Comparison of ENCODE assay signal across 1 cellular context in genomic region chr9:114172981-114173833, GRCh38.
TF ChIP-seq lines count a peak whose summit lies in the region.

No MANE protein-coding gene starts in this region.

TF ChIP-seq in HepG2, 621 proteins besides CTCF, POLR2A, EP300 and RAD21 (continued from another document):
- TF ChIP-seq REST (IDR thresholded peaks at IDR 0.05; ENCODE audit: borderline replicate concordance in 1 of 2, low read depth in 1 of 2, low read length in 2 of 2) (no peak), ZSCAN29 (CRISPR knock-in tag; conservative IDR thresholded peaks at IDR 0.05) (no peak), ZNF678 (CRISPR knock-in tag; IDR thresholded peaks at IDR 0.05) (no peak), ZNF83 (CRISPR knock-in tag; IDR thresholded peaks at IDR 0.05; ENCODE audit: borderline replicate concordance) (no peak), ZNF274 (CRISPR knock-in tag; IDR thresholded peaks at IDR 0.05) (no peak), TEF (CRISPR knock-in tag; IDR thresholded peaks at IDR 0.05) (no peak), SALL1 (CRISPR knock-in tag; IDR thresholded peaks at IDR 0.05) (peak; percentile 8; the same call in 1 of the 2 replicates), ZNF468 (CRISPR knock-in tag; IDR thresholded peaks at IDR 0.05) (no peak), ZNF230 (CRISPR knock-in tag; IDR thresholded peaks at IDR 0.05) (0 out of 2 replicates have a peak, but pooled peaks have one; percentile 24), HNF1B (CRISPR knock-in tag; IDR thresholded peaks at IDR 0.05) (no peak), ZNF883 (CRISPR knock-in tag; IDR thresholded peaks at IDR 0.05; ENCODE audit: not compliant biosample characterization) (no peak), ZNF431 (CRISPR knock-in tag; IDR thresholded peaks at IDR 0.05; ENCODE audit: borderline replicate concordance, low read depth) (0 out of 2 replicates have a peak, but pooled peaks have one; percentile 57), MAFK (conservative IDR thresholded peaks at IDR 0.05 in 1 of 2, IDR thresholded peaks at IDR 0.05 in 1 of 2; ENCODE audit: low read length in 2 of 2) (0 out of 4 replicates have a peak, but pooled peaks of 1 of the 2 experiments have one; percentile 14)
